21 cellular contexts compared by ENCODE assay signal in genomic region chr5:89436464-89436863, GRCh38.
A peak's percentile ranks its signal among the peaks of the same experiment; 100 is the strongest.
DNase-seq lines count a peak whose midpoint lies in the region; ATAC-seq and TF ChIP-seq lines count a peak whose summit lies in the region.
"Had no signal": no experiment of that assay in that cellular context is flagged by ENCODE, and none has a peak within 500 bp of the region (broad histone marks: within the 10 kb centered on the region; RNA-seq: fewer than 3 reads in every experiment).

No MANE protein-coding gene starts in this region.

- POLR2A ChIA-PET in HCT116 (lab: Charles Lee) = no interaction called here

- TF ChIP-seq CTCF in GM12865 (IDR thresholded peaks at IDR 0.05; ENCODE audit: insufficient read depth, low read depth, low read length, missing control alignments) = no peak
- no peak for TF ChIP-seq CTCF in HCT116 (IDR thresholded peaks at IDR 0.05 in 2 of 3, conservative IDR thresholded peaks at IDR 0.05 in 1 of 3; ENCODE audit: borderline replicate concordance in 1 of 3, insufficient read depth in 1 of 3, low read depth in 2 of 3, low read length in 2 of 3)
- no peak for TF ChIP-seq CTCF in uterus (IDR thresholded peaks at IDR 0.05)

- H3K27ac Mint-ChIP-seq in naive B cell = peak overlapping the region; percentile 91 to 99 (median 96)
- H3K27ac Mint-ChIP-seq: CD8-positive, alpha-beta memory T cell; mesothelial cell of epicardium had no signal

- H3K4me3 ChIP-seq in GM12865 (ENCODE audit: low read depth, low read length) = peak overlapping the region; percentile 51
- no peak overlapping the region for H3K4me3 ChIP-seq in HCT116 (replicated peaks in 1 of 2; ENCODE audit: low read depth in 1 of 2, low read length in 2 of 2)
- no peak overlapping the region for H3K4me3 ChIP-seq in SJCRH30
- no peak overlapping the region for H3K4me3 ChIP-seq in uterus
- H3K4me3 ChIP-seq: cardiac muscle cell, gastroesophageal sphincter had no signal

- H3K36me3 ChIP-seq in HCT116 (ENCODE audit: control insufficient read depth in 1 of 2, insufficient read depth in 2 of 2, low read length in 2 of 2) = no peaks in the 10 kb centered on the region
- no peaks in the 10 kb centered on the region for H3K36me3 ChIP-seq in SJCRH30
- no peaks in the 10 kb centered on the region for H3K36me3 ChIP-seq in uterus
- H3K36me3 ChIP-seq: cardiac muscle cell, gastroesophageal sphincter, neutrophil had no signal

- no peak overlapping the region for H3K4me2 ChIP-seq in HCT116 (ENCODE audit: low read length)

- no peak for TF ChIP-seq POLR2A in HCT116 (IDR thresholded peaks at IDR 0.05; ENCODE audit: borderline replicate concordance, extremely low read depth, insufficient read depth, insufficient read length)
- TF ChIP-seq POLR2A in uterus (IDR thresholded peaks at IDR 0.05) = no peak

- H3K9me2 ChIP-seq in HCT116 (ENCODE audit: insufficient read depth) = no peaks in the 10 kb centered on the region

- intact Hi-C loops in HCT116 (cut with micrococcal nuclease) = no loop called here
- intact Hi-C loops in uterus (cut with DNase I; ENCODE audit: low total_unique reads) = no loop called here

- no peaks in the 10 kb centered on the region for H3K4me1 ChIP-seq in HCT116 (ENCODE audit: control insufficient read depth in 1 of 2, insufficient read depth in 2 of 2, low read length in 2 of 2)
- peaks cover 36% of the 10 kb centered on the region for H3K4me1 ChIP-seq in SJCRH30
- H3K4me1 ChIP-seq in uterus = no peaks in the 10 kb centered on the region
- H3K4me1 ChIP-seq: gastroesophageal sphincter had no signal

- no TSS peak for BruUV-seq in HCT116 (replicated peaks; lab: Mats Ljungman, UMichigan)

- H3K79me2 ChIP-seq in HCT116 (ENCODE audit: insufficient read depth, low read length) = no peaks in the 10 kb centered on the region

- H3K27me3 ChIP-seq in HCT116 (ENCODE audit: insufficient read depth, low read length) = no peaks in the 10 kb centered on the region
- no peaks in the 10 kb centered on the region for H3K27me3 ChIP-seq in SJCRH30
- no peaks in the 10 kb centered on the region for H3K27me3 ChIP-seq in uterus
- H3K27me3 ChIP-seq: cardiac muscle cell, gastroesophageal sphincter, neutrophil had no signal

- H3K9me3 Mint-ChIP-seq in naive B cell = no peaks in the 10 kb centered on the region
- H3K9me3 Mint-ChIP-seq: mesothelial cell of epicardium, T-cell had no signal

- H3K9me3 ChIP-seq in HCT116 (ENCODE audit: control insufficient read depth in 1 of 2, insufficient read depth in 1 of 2, low read depth in 1 of 2, low read length in 2 of 2) = no peaks in the 10 kb centered on the region
- H3K9me3 ChIP-seq in SJCRH30 (replicated peaks) = no peaks in the 10 kb centered on the region
- no peaks in the 10 kb centered on the region for H3K9me3 ChIP-seq in uterus
- H3K9me3 ChIP-seq: gastroesophageal sphincter, neutrophil had no signal

- no peak overlapping the region for H3K9ac ChIP-seq in HCT116 (ENCODE audit: low read length)

- ATAC-seq in HCT116 (no peak), naive B cell (ENCODE audit: low read depth in 2 of 2) (no peak), GM21447 (IDR thresholded peaks at IDR 0.05; ENCODE audit: unreplicated experiment) (no peak)
- ATAC-seq: gastroesophageal sphincter, T-cell had no signal

- no peak for TF ChIP-seq RAD21 in HCT116 (IDR thresholded peaks at IDR 0.05; ENCODE audit: low read depth)

- H2AFZ ChIP-seq in HCT116 (ENCODE audit: low read depth, low read length, poor library complexity, severe bottlenecking) = peak overlapping the region; percentile 7

- peak overlapping the region; percentile 60 to 91 (median 76) for H3K4me3 Mint-ChIP-seq in naive B cell
- H3K4me3 Mint-ChIP-seq: CD8-positive, alpha-beta memory T cell; mesothelial cell of epicardium; T-cell had no signal

- CTCF ChIA-PET in HCT116 (lab: Charles Lee) = no interaction called here

- H3K4me1 Mint-ChIP-seq in naive B cell = peaks cover 50 to 74% (median 56%) of the 10 kb centered on the region in 3 donors
- H3K4me1 Mint-ChIP-seq: CD8-positive, alpha-beta memory T cell; T-cell had no signal

- DNase-seq in GM12865 (ENCODE audit: low read depth) = peak; percentile 75
- no peak for DNase-seq in HCT116 (ENCODE audit: low read depth, low spot score)
- no peak for DNase-seq in SJCRH30
- no peak for DNase-seq in naive B cell
- no peak for DNase-seq in AG08396 (ENCODE audit: low spot score)
- DNase-seq in uterus = no peak
- no peak for DNase-seq in NCI-H128 (lab: John Stamatoyannopoulos, UW; ENCODE audit: unreplicated experiment)
- DNase-seq: activated CD8-positive, alpha-beta memory T cell treated with anti-CD3 and anti-CD28 coated beads, Interleukin-2, amount 50 U/mL, for 48 hours; activated gamma-delta T cell treated with Interleukin-2 at 50 U/mL for 16 hours; CD8-positive, alpha-beta memory T cell; DMS79; NCI-H1436; NCI-H526 treated with DMSO at 0.1 percent for 48 hours; retina; Right ventricle myocardium superior; T-cell had no signal

- H4K20me1 ChIP-seq in HCT116 (ENCODE audit: insufficient read depth) = no peaks in the 10 kb centered on the region

- H3K27ac ChIP-seq in HCT116 (ENCODE audit: low read depth, low read length) = no peak overlapping the region
- peak overlapping the region; percentile 80; the same call in 1 of the 2 replicates for H3K27ac ChIP-seq in SJCRH30
- no peak overlapping the region for H3K27ac ChIP-seq in uterus
- H3K27ac ChIP-seq: cardiac muscle cell, gastroesophageal sphincter, neutrophil had no signal

- no peaks in the 10 kb centered on the region for H3K27me3 Mint-ChIP-seq in naive B cell
- H3K27me3 Mint-ChIP-seq: CD8-positive, alpha-beta memory T cell; T-cell had no signal

- no peaks in the 10 kb centered on the region for H3K36me3 Mint-ChIP-seq in naive B cell
- H3K36me3 Mint-ChIP-seq: CD8-positive, alpha-beta memory T cell; mesothelial cell of epicardium; T-cell had no signal

- RAD21 ChIA-PET in HCT116 (lab: Charles Lee; ENCODE audit: low non-redundant PET in 1 of 2, low total read pairs in 2 of 2, uncharacterized antibody in 2 of 2, unreplicated experiment in 2 of 2) = no interaction called here

TF ChIP-seq in HCT116, 20 proteins besides CTCF, POLR2A, EP300 and RAD21:
- TF ChIP-seq SP1 (IDR thresholded peaks at IDR 0.05; ENCODE audit: low read depth) = no peak
- no peak for TF ChIP-seq ZFX (IDR thresholded peaks at IDR 0.05)
